Comparison of ENCODE assay signal across 10 cellular contexts in the genomic region with DNA sequence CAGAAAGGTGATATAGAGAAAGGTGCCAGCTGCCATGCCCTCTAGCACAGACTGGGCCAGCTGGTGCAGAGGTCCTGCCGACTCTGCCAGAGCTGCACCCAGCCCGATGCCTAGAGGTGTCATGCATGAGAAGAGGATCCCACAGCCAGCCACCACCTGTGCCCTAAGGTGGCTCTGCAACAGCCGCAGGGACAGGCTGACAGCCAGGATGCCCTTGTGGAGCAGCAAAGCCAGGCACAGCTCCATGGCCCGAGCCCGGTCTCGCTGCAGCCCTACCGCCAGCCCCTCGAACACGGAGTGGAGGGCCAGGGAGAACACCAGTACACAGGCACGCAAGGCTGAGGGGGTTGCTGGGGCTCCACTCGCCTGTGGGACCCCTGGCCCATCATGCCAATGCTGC. TPM values are rescaled to one million over a fixed set of nuclear protein-coding genes. Genes with fewer than 3 reads are reported as not detected.
DNase-seq lines count a peak whose midpoint lies in the region; ATAC-seq, FAIRE-seq and TF ChIP-seq lines count a peak whose summit lies in the region.
"Had no signal": no experiment of that assay in that cellular context is flagged by ENCODE, and none has a peak within 500 bp of the region (broad histone marks: within the 10 kb centered on the region; RNA-seq: fewer than 3 reads in every experiment).

No MANE protein-coding gene starts in this region.

- no peak for ATAC-seq in Right ventricle myocardium superior (ENCODE audit: poor library complexity)
- ATAC-seq: GM12878, left colon had no signal

- peaks cover 33% of the 10 kb centered on the region for H3K4me1 ChIP-seq in cardiac muscle cell (ENCODE audit: low read depth)
- H3K4me1 ChIP-seq in kidney (ENCODE audit: control insufficient read depth in 1 of 2, insufficient read depth in 1 of 2, low read depth in 1 of 2, low read length in 2 of 2) = peaks cover 21 to 40% of the 10 kb centered on the region in 2 donors
- peaks cover 77% of the 10 kb centered on the region for H3K4me1 ChIP-seq in suprapubic skin

- H3K9ac ChIP-seq in kidney (ENCODE audit: low read length in 2 of 2) = no peak overlapping the region

- no peak for FAIRE-seq in kidney (lab: Jason Lieb, UNC)
- FAIRE-seq: GM12878 had no signal

- H3K9me3 ChIP-seq in cardiac muscle cell (ENCODE audit: low read depth) (no peaks in the 10 kb centered on the region), kidney (ENCODE audit: control insufficient read depth in 1 of 2, low read length in 2 of 2) (no peaks in the 10 kb centered on the region), suprapubic skin (no peaks in the 10 kb centered on the region)

- H3K27me3 ChIP-seq in cardiac muscle cell (no peaks in the 10 kb centered on the region), suprapubic skin (no peaks in the 10 kb centered on the region)

- H3K27ac ChIP-seq in cardiac muscle cell = peak overlapping the region; percentile 7
- no peak overlapping the region for H3K27ac ChIP-seq in kidney (ENCODE audit: low read depth in 2 of 2, low read length in 2 of 2)
- H3K27ac ChIP-seq in suprapubic skin = peak overlapping the region; percentile 92

- WGBS in suprapubic skin = 75% methylated on average over 8 of the region's 11 CpGs

- intact Hi-C loops in Right ventricle myocardium superior (cut with DNase I) = no loop called here
- intact Hi-C loops in kidney (cut with DNase I) = no loop called here

- no peak for DNase-seq in cardiac muscle cell (ENCODE audit: low read depth in 1 of 2, low spot score in 1 of 2)
- no peak for DNase-seq in Right ventricle myocardium superior
- peak; percentile 75 for DNase-seq in kidney
- no peak for DNase-seq in suprapubic skin (ENCODE audit: low spot score in 2 of 2)
- no peak for DNase-seq in HPDE6-E6E7 (ENCODE audit: extremely low spot score)
- no peak for DNase-seq in NCI-H1417 treated with DMSO at 0.1 percent for 48 hours (lab: John Stamatoyannopoulos, UW)
- DNase-seq: DND-41; effector memory CD4-positive, alpha-beta T cell; left colon had no signal

- peaks cover 6% of the 10 kb centered on the region for H3K36me3 ChIP-seq in cardiac muscle cell
- peaks cover 5 to 13% of the 10 kb centered on the region in 2 donors for H3K36me3 ChIP-seq in kidney (ENCODE audit: control insufficient read depth in 1 of 2, insufficient read depth in 2 of 2, low read length in 2 of 2)
- peaks cover 16% of the 10 kb centered on the region for H3K36me3 ChIP-seq in suprapubic skin

- H3K4me3 ChIP-seq in cardiac muscle cell (no peak overlapping the region), kidney (ENCODE audit: low read length in 2 of 2) (no peak overlapping the region), suprapubic skin (no peak overlapping the region)

- TF ChIP-seq EP300 in suprapubic skin (IDR thresholded peaks at IDR 0.05) = no peak

- no peak for TF ChIP-seq POLR2A in suprapubic skin (IDR thresholded peaks at IDR 0.05)

- no peak for TF ChIP-seq CTCF in cardiac muscle cell (IDR thresholded peaks at IDR 0.05; ENCODE audit: low read depth, low read length)
- no peak for TF ChIP-seq CTCF in kidney (IDR thresholded peaks at IDR 0.05; ENCODE audit: borderline replicate concordance, extremely low read depth, insufficient read depth)
- TF ChIP-seq CTCF in suprapubic skin (IDR thresholded peaks at IDR 0.05) = no peak

RNA-seq across cellular contexts. Expression of gene CRTC2, which starts 1.8 kb away (rescaled TPM):
- total RNA-seq in cardiac muscle cell (11.9 and 17.9 TPM in 2 replicates), Right ventricle myocardium superior (20.8 TPM), kidney (44.8 TPM), suprapubic skin (10 to 100 TPM; 19.3 to 36.2 (median 24.5) TPM)
- polyA plus RNA-seq in cardiac muscle cell (24.8 and 34.4 TPM in 2 replicates), kidney (ENCODE audit: insufficient read depth, low read depth, low replicate concordance) (28.6 TPM)

RNA-seq across cellular contexts. Expression of gene SLC39A1, which starts 3.1 kb away (rescaled TPM):
- 75.8 and 83.4 TPM in 2 replicates for total RNA-seq in cardiac muscle cell
- 71.2 and 72.6 TPM in 2 replicates for polyA plus RNA-seq in cardiac muscle cell
- 46.9 TPM for total RNA-seq in Right ventricle myocardium superior
- 125 TPM for total RNA-seq in kidney
- 106 TPM for polyA plus RNA-seq in kidney (ENCODE audit: insufficient read depth, low read depth, low replicate concordance)
- total RNA-seq in suprapubic skin = 10 to 100 TPM; 60.0 to 79.5 (median 69.6) TPM

RNA-seq across cellular contexts. Expression of gene CREB3L4, which starts 7.5 kb away (rescaled TPM):
- total RNA-seq in cardiac muscle cell (34.0 and 49.5 TPM in 2 replicates), Right ventricle myocardium superior (4.1 TPM), kidney (10.9 TPM), suprapubic skin (10 to 100 TPM; 16.6 to 41.0 (median 20.3) TPM)
- polyA plus RNA-seq in cardiac muscle cell (25.3 and 31.5 TPM in 2 replicates), kidney (ENCODE audit: insufficient read depth, low read depth, low replicate concordance) (9.3 TPM)

RNA-seq across cellular contexts. Expression of gene DENND4B, which starts 13.7 kb away (rescaled TPM):
- total RNA-seq in cardiac muscle cell = 31.3 and 42.3 TPM in 2 replicates
- 48.1 and 61.2 TPM in 2 replicates for polyA plus RNA-seq in cardiac muscle cell
- total RNA-seq in Right ventricle myocardium superior = 45.5 TPM
- total RNA-seq in kidney = 60.6 TPM
- 13.2 TPM for polyA plus RNA-seq in kidney (ENCODE audit: insufficient read depth, low read depth, low replicate concordance)
- 10 to 100 TPM; 20.0 to 45.1 (median 31.0) TPM for total RNA-seq in suprapubic skin

RNA-seq across cellular contexts. Expression of gene JTB, which starts 17.3 kb away (rescaled TPM):
- 161 and 315 TPM in 2 replicates for total RNA-seq in cardiac muscle cell
- polyA plus RNA-seq in cardiac muscle cell = 137 and 169 TPM in 2 replicates
- total RNA-seq in Right ventricle myocardium superior = 69.6 TPM
- total RNA-seq in kidney = 97.0 TPM
- 188 TPM for polyA plus RNA-seq in kidney (ENCODE audit: insufficient read depth, low read depth, low replicate concordance)
- total RNA-seq in suprapubic skin = 100 to 1,000 TPM; 145 to 213 (median 182) TPM

Comparison
In these comparisons a context has a peak if more than half of its experiments do, and no peak if none do; other contexts are left out.
1. H3K27ac ChIP-seq: peak in cardiac muscle cell (single experiment) and suprapubic skin (single experiment); none in kidney (0 of 2).